ENCODE assay signal across 18 cellular contexts in the genomic region with DNA sequence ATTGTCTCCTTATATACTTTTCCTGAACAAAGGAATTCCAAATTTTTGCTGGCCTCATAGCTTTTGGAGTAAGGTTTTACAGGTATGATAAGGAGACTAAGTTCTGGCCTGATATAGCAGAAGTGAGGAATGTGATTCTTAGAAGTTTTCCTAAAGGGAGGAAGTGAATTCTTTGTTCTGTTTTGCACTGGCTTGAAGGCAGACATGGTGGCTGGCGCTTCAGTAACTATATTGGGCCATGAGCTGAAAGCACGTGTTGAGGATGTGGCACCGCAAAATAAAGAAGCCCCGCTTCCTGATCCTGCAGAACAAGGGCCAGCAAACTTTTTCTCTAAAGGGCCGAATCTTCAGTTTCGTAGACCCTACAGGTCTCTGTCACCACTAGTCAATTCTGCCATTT.
A peak's percentile ranks its signal among the peaks of the same experiment; 100 is the strongest.
DNase-seq lines count a peak whose midpoint lies in the region; ATAC-seq, FAIRE-seq and TF ChIP-seq lines count a peak whose summit lies in the region.
"Had no signal": no experiment of that assay in that cellular context is flagged by ENCODE, and none has a peak within 500 bp of the region (broad histone marks: within the 10 kb centered on the region; RNA-seq: fewer than 3 reads in every experiment).

No MANE protein-coding gene starts in this region.

- H3K4me3 Mint-ChIP-seq in astrocyte (ENCODE audit: unreplicated experiment) = no peak overlapping the region
- H3K4me3 Mint-ChIP-seq: T-cell had no signal

- ATAC-seq in GM21447 (IDR thresholded peaks at IDR 0.05; ENCODE audit: unreplicated experiment) = no peak
- ATAC-seq: HepG2, SK-N-SH treated with all-trans-retinoic acid at 6 μM for 48 hours, T-cell had no signal

- peaks cover 32% of the 10 kb centered on the region for H3K4me1 Mint-ChIP-seq in astrocyte (ENCODE audit: low read depth, unreplicated experiment)

- H3K9ac ChIP-seq in astrocyte (ENCODE audit: low read length) = no peak overlapping the region

- H3K4me3 ChIP-seq in astrocyte (ENCODE audit: insufficient read depth, low read depth, low read length) = no peak overlapping the region
- H3K4me3 ChIP-seq in osteoblast (ENCODE audit: insufficient read depth, low read length) = no peak overlapping the region

- DNase-seq in CD1c-positive myeloid dendritic cell (ENCODE audit: extremely low spot score) (peak; percentile 21), MV-4-11 (lab: John Stamatoyannopoulos, UW) (peak; percentile 28), astrocyte (ENCODE audit: low read depth) (no peak), osteoblast (ENCODE audit: insufficient read length, low spot score, missing footprints) (no peak), DMS 273 (lab: John Stamatoyannopoulos, UW; ENCODE audit: unreplicated experiment) (no peak), NOMO-1 (lab: John Stamatoyannopoulos, UW; ENCODE audit: unreplicated experiment in 2 of 2) (no peak)
- DNase-seq in stimulated activated CD4-positive, alpha-beta T cell treated with anti-CD3 and anti-CD28 coated beads, Interleukin-4, amount 100 ng/mL, for 4 hours = no peak
- DNase-seq: NCI-H1092, NCI-H1436 treated with DMSO at 0.1 percent for 48 hours, NCI-H2029 treated with DMSO at 0.1 percent for 48 hours, NCI-H2171, NCI-H526, SHP77, T-cell had no signal

- no peak overlapping the region for H2AFZ ChIP-seq in astrocyte (ENCODE audit: low read depth, low read length)
- no peak overlapping the region for H2AFZ ChIP-seq in osteoblast (ENCODE audit: low read length)

- H3K4me2 ChIP-seq in astrocyte (ENCODE audit: low read length) (peak overlapping the region; percentile 7), osteoblast (ENCODE audit: insufficient read depth, low read length) (no peak overlapping the region)

- H3K9me3 ChIP-seq in astrocyte (ENCODE audit: insufficient read depth, low read depth, low read length) (no peaks in the 10 kb centered on the region), osteoblast (ENCODE audit: low read depth, low read length) (no peaks in the 10 kb centered on the region)

- H3K27me3 Mint-ChIP-seq in astrocyte (ENCODE audit: low read depth, unreplicated experiment) = peaks cover 4% of the 10 kb centered on the region

- H3K36me3 ChIP-seq in astrocyte (ENCODE audit: insufficient read depth, low read length) (no peaks in the 10 kb centered on the region), osteoblast (ENCODE audit: insufficient read depth, low read length) (no peaks in the 10 kb centered on the region)

- H4K20me1 ChIP-seq in astrocyte (ENCODE audit: insufficient read depth, low read length) = no peaks in the 10 kb centered on the region
- no peaks in the 10 kb centered on the region for H4K20me1 ChIP-seq in osteoblast (ENCODE audit: insufficient read depth, low read length)

- no peaks in the 10 kb centered on the region for H3K36me3 Mint-ChIP-seq in astrocyte (ENCODE audit: low read depth, unreplicated experiment)
- H3K36me3 Mint-ChIP-seq: T-cell had no signal

- no peaks in the 10 kb centered on the region for H3K27me3 ChIP-seq in astrocyte (ENCODE audit: insufficient read depth, low read length)
- no peaks in the 10 kb centered on the region for H3K27me3 ChIP-seq in osteoblast (ENCODE audit: insufficient read depth, low read length)

- no peaks in the 10 kb centered on the region for H3K79me2 ChIP-seq in astrocyte (ENCODE audit: insufficient read depth, low read length)
- no peaks in the 10 kb centered on the region for H3K79me2 ChIP-seq in osteoblast (ENCODE audit: insufficient read depth, low read length)

- no peak overlapping the region for H3K27ac Mint-ChIP-seq in astrocyte (ENCODE audit: unreplicated experiment)
- H3K27ac Mint-ChIP-seq: T-cell had no signal

- TF ChIP-seq CTCF in astrocyte (IDR thresholded peaks at IDR 0.05; ENCODE audit: insufficient read depth, low read depth, low read length) (no peak), osteoblast (IDR thresholded peaks at IDR 0.05; ENCODE audit: extremely low read depth, low read depth, low read length) (no peak)

- H3K4me1 ChIP-seq in astrocyte (ENCODE audit: insufficient read depth, low read length) (peaks cover 37% of the 10 kb centered on the region), osteoblast (ENCODE audit: insufficient read depth, low read length) (peaks cover 37% of the 10 kb centered on the region)

- H3K9me3 Mint-ChIP-seq in astrocyte (ENCODE audit: unreplicated experiment) = peaks cover 12% of the 10 kb centered on the region
- H3K9me3 Mint-ChIP-seq: T-cell had no signal

- no peak for FAIRE-seq in astrocyte (lab: Jason Lieb, UNC)
- FAIRE-seq: G401.6, HepG2 had no signal

- H3K27ac ChIP-seq in astrocyte (ENCODE audit: low read depth, low read length) (peak overlapping the region; percentile 92), osteoblast (ENCODE audit: low read depth, low read length) (peak overlapping the region; percentile 95)

Comparison
In these comparisons a context has a peak if more than half of its experiments do, and no peak if none do; other contexts are left out.
1. DNase-seq: peak in CD1c-positive myeloid dendritic cell (single experiment) and MV-4-11 (single experiment); none in astrocyte (single experiment), osteoblast (single experiment), stimulated activated CD4-positive, alpha-beta T cell treated with anti-CD3 and anti-CD28 coated beads, Interleukin-4, amount 100 ng/mL, for 4 hours (0 of 2), DMS 273 (single experiment) and NOMO-1 (0 of 2).